Comparison of ENCODE assay signal across 31 cellular contexts in genomic region chr14:74505831-74506230, GRCh38. TPM values are rescaled to one million over a fixed set of nuclear protein-coding genes. Genes with fewer than 3 reads are reported as not detected.
DNase-seq lines count a peak whose midpoint lies in the region; ATAC-seq and TF ChIP-seq lines count a peak whose summit lies in the region.
"Had no signal": no experiment of that assay in that cellular context is flagged by ENCODE, and none has a peak within 500 bp of the region (broad histone marks: within the 10 kb centered on the region; RNA-seq: fewer than 3 reads in every experiment).

No MANE protein-coding gene starts in this region.

- intact Hi-C loops in cardiac septum (cut with DNase I), result no loop called here

- ATAC-seq in RWPE2 (ENCODE audit: low read depth) (no peak), HG03039 (IDR thresholded peaks at IDR 0.05; ENCODE audit: unreplicated experiment) (no peak)
- ATAC-seq: HCT116; mucosa of descending colon; natural killer cell treated with Interleukin-12 subunit alpha and Interleukin-12 subunit beta and Interleukin-15 and Interleukin-18, amount 100 ng/mL, for 72 hours; pancreas; stimulated activated naive CD8-positive, alpha-beta T cell treated with anti-CD3 and anti-CD28 coated beads, Interleukin-15, amount 100 ng/mL, for 72 hours had no signal

- H3K36me3 ChIP-seq in right atrium auricular region (peaks cover 24% of the 10 kb centered on the region), RWPE2 (ENCODE audit: low read depth) (peaks cover 95% of the 10 kb centered on the region)
- H3K36me3 ChIP-seq: pancreas had no signal

- peaks cover 0 to 3% of the 10 kb centered on the region in 2 donors for H3K4me1 ChIP-seq in right atrium auricular region
- no peaks in the 10 kb centered on the region for H3K4me1 ChIP-seq in RWPE2 (ENCODE audit: insufficient read depth, poor library complexity, severe bottlenecking)
- H3K4me1 ChIP-seq: pancreas had no signal

- no peak overlapping the region for H3K27ac ChIP-seq in right atrium auricular region
- H3K27ac ChIP-seq in RWPE2 (ENCODE audit: poor library complexity, severe bottlenecking), result no peak overlapping the region
- H3K27ac ChIP-seq: esophagus squamous epithelium, pancreas had no signal

- TF ChIP-seq CTCF in right atrium auricular region (IDR thresholded peaks at IDR 0.05) (no peak), RWPE2 (IDR thresholded peaks at IDR 0.05; ENCODE audit: poor library complexity, severe bottlenecking) (no peak)

- H3K9me3 ChIP-seq in right atrium auricular region (no peaks in the 10 kb centered on the region), RWPE2 (ENCODE audit: severe bottlenecking) (no peaks in the 10 kb centered on the region)
- H3K9me3 ChIP-seq: esophagus squamous epithelium, mucosa of descending colon, pancreas, thoracic aorta had no signal

- H3K27me3 ChIP-seq in right atrium auricular region (no peaks in the 10 kb centered on the region), RWPE2 (ENCODE audit: insufficient read depth, poor library complexity, severe bottlenecking) (no peaks in the 10 kb centered on the region)
- H3K27me3 ChIP-seq: esophagus squamous epithelium, pancreas had no signal

- peak; percentile 74 for DNase-seq in cardiac septum (ENCODE audit: low spot score)
- no peak for DNase-seq in right atrium auricular region (ENCODE audit: low spot score)
- DNase-seq in RWPE2 (ENCODE audit: low spot score), result peak; percentile 65
- peak; percentile 85 for DNase-seq in mesenteric fat pad (ENCODE audit: low spot score)
- DNase-seq in Ammon's horn (ENCODE audit: low spot score), result no peak
- DNase-seq in HK-2 (ENCODE audit: unreplicated experiment), result no peak
- DNase-seq: activated CD4-positive, alpha-beta T cell treated with anti-CD3 and anti-CD28 coated beads for 48 hours; activated CD8-positive, alpha-beta memory T cell treated with anti-CD3 and anti-CD28 coated beads for 24 hours; activated gamma-delta T cell treated with Interleukin-2 at 50 U/mL for 16 hours; activated T-cell treated with anti-CD3 and anti-CD28 coated beads, Interleukin-2, amount 50 U/mL, for 1 hour; C1 segment of cervical spinal cord; COR-L47; dermis blood vessel endothelial cell; DMS53; esophagus squamous epithelium; foreskin melanocyte; NCI-H146; NCI-H2107; NCI-H345; NCI-H69; pancreas; retina; SIG-M5; small intestine; stimulated activated naive CD8-positive, alpha-beta T cell treated with anti-CD3 and anti-CD28 coated beads, Interleukin-15, amount 100 ng/mL, for 72 hours had no signal

- H3K4me3 ChIP-seq in right atrium auricular region (no peak overlapping the region), RWPE2 (ENCODE audit: severe bottlenecking) (no peak overlapping the region)
- H3K4me3 ChIP-seq: esophagus squamous epithelium, lung, mucosa of descending colon, pancreas, thoracic aorta had no signal

RNA-seq across cellular contexts. Expression of gene ISCA2, which starts 12.3 kb away (rescaled TPM):
- 40.5 TPM for total RNA-seq in cardiac septum
- 10 to 100 TPM; 20.4 to 22.3 TPM for total RNA-seq in right atrium auricular region
- total RNA-seq in mesenteric fat pad, result 17.8 TPM

RNA-seq across cellular contexts. Expression of gene NPC2, which starts 12.7 kb away (rescaled TPM):
- total RNA-seq in cardiac septum (116 TPM), right atrium auricular region (100 to 1,000 TPM; 194 to 242 TPM), mesenteric fat pad (290 TPM)

Comparison
In these comparisons a context has a peak if more than half of its experiments do, and no peak if none do; other contexts are left out.
1. DNase-seq: peak in cardiac septum (single experiment), RWPE2 (single experiment) and mesenteric fat pad (single experiment); none in right atrium auricular region (single experiment), Ammon's horn (single experiment) and HK-2 (single experiment).